ENCODE assay signal across 8 cellular contexts in genomic region chr1:183622884-183623785, GRCh38. TPM values are rescaled to one million over a fixed set of nuclear protein-coding genes. Genes with fewer than 3 reads are reported as not detected.
DNase-seq lines count a peak whose midpoint lies in the region; ATAC-seq and TF ChIP-seq lines count a peak whose summit lies in the region.

No MANE protein-coding gene starts in this region.

- ATAC-seq in GM21717 (IDR thresholded peaks at IDR 0.05; ENCODE audit: unreplicated experiment) (peak; percentile 73), gastrocnemius medialis (peak; percentile 81 to 87)

- DNase-seq in ELF-1 (ENCODE audit: low read depth, low spot score) (peak; percentile 56), LHCN-M2 (ENCODE audit: low read depth) (peak; percentile 47), RPMI8226 (peak; percentile 74), amniotic epithelial cell (ENCODE audit: low read depth) (peak; percentile 81), hepatic stellate cell (ENCODE audit: low spot score) (peak; percentile 29), gastrocnemius medialis (peak in 1 of 2 donors; percentile 32), AG08396 (ENCODE audit: low spot score) (no peak)

- in situ Hi-C loops in gastrocnemius medialis (cut with MboI; ENCODE audit: low sequenced_read_pairs in 4 of 4), result loop anchor here in 3 of 4 donors (5.0 to 25.0 kb wide), 4 partner anchors 156 to 338 kb away; partner anchors contain the start of gene SMG7 (in 1 of the 3)

- H3K36me3 ChIP-seq in gastrocnemius medialis, result peaks cover 0 to 5% of the 10 kb centered on the region in 2 donors

- intact Hi-C loops in gastrocnemius medialis (cut with DNase I; ENCODE audit: low total_unique reads), result loop anchor here (1.0 to 5.0 kb wide), 2 partner anchors 153 to 341 kb away; no protein-coding TSS in a partner anchor

- TF ChIP-seq CTCF in gastrocnemius medialis (IDR thresholded peaks at IDR 0.05 in 4 of 5, conservative IDR thresholded peaks at IDR 0.05 in 1 of 5), result peak in 4 of 5 experiments; percentile 27 to 69 (median 42)

- no peak for TF ChIP-seq POLR2A in gastrocnemius medialis (IDR thresholded peaks at IDR 0.05)

- H3K27me3 ChIP-seq in gastrocnemius medialis, result no peaks in the 10 kb centered on the region

- H3K4me1 ChIP-seq in gastrocnemius medialis, result peaks cover 0 to 5% of the 10 kb centered on the region in 2 donors

- H3K4me3 ChIP-seq in gastrocnemius medialis, result no peak overlapping the region

- no peaks in the 10 kb centered on the region for H3K9me3 ChIP-seq in gastrocnemius medialis

- H3K27ac ChIP-seq in gastrocnemius medialis, result no peak overlapping the region

RNA-seq across cellular contexts. Expression of gene ARPC5, which starts 12.4 kb away (rescaled TPM):
- 226 and 239 TPM in 2 replicates for total RNA-seq in LHCN-M2 (2014; rRNA removed)
- 308 TPM for polyA plus RNA-seq in LHCN-M2 (2012)
- 10 to 100 TPM; 10.8 to 14.6 (median 13.0) TPM for total RNA-seq in gastrocnemius medialis

RNA-seq across cellular contexts. Expression of gene APOBEC4, which starts 30.0 kb away (rescaled TPM):
- not detected in 2 replicates for total RNA-seq in LHCN-M2 (2014; rRNA removed)
- polyA plus RNA-seq in LHCN-M2 (2012), result 0.02 TPM
- not detected for total RNA-seq in gastrocnemius medialis

RNA-seq across cellular contexts. Expression of gene NCF2, which starts 32.9 kb away (rescaled TPM):
- total RNA-seq in LHCN-M2 (2014; rRNA removed), result 0.06 and 0.19 TPM in 2 replicates
- polyA plus RNA-seq in LHCN-M2 (2012), result 4.9 TPM
- total RNA-seq in gastrocnemius medialis, result 1 to 10 TPM in 3 of 4 donors, under 1 TPM in 1; 0.39 to 5.0 (median 3.4) TPM

Comparison
In these comparisons a context has a peak if more than half of its experiments do, and no peak if none do; other contexts are left out.
1. RNA of gene ARPC5, which starts 12.4 kb away (total RNA-seq): 226 to 239 TPM in LHCN-M2; 10.8 to 14.6 TPM in gastrocnemius medialis; every median in the first group is over 10 times any median in the second.